ENCODE assay signal across 23 cellular contexts in genomic region chr6:71908162-71908765, GRCh38. TPM values are rescaled to one million over a fixed set of nuclear protein-coding genes. Genes with fewer than 3 reads are reported as not detected.
A peak's percentile ranks its signal among the peaks of the same experiment; 100 is the strongest.
DNase-seq lines count a peak whose midpoint lies in the region; ATAC-seq, FAIRE-seq and TF ChIP-seq lines count a peak whose summit lies in the region.
"Had no signal": no experiment of that assay in that cellular context is flagged by ENCODE, and none has a peak within 500 bp of the region (broad histone marks: within the 10 kb centered on the region; RNA-seq: fewer than 3 reads in every experiment).

No MANE protein-coding gene starts in this region.

- H3K4me1 ChIP-seq in GM12878 (ENCODE audit: control insufficient read depth, insufficient read depth, low read length) = no peaks in the 10 kb centered on the region
- H3K4me1 ChIP-seq in suprapubic skin = no peaks in the 10 kb centered on the region
- H3K4me1 ChIP-seq: BLaER1, gastroesophageal sphincter had no signal

- no peaks in the 10 kb centered on the region for H3K4me1 Mint-ChIP-seq in activated T-cell treated with anti-CD3 and anti-CD28 coated beads, Interleukin-2, amount 50 U/mL, for 24 hours (ENCODE audit: low read depth)
- H3K4me1 Mint-ChIP-seq: central memory CD8-positive, alpha-beta T cell; memory B cell; neural crest cell had no signal

- BruUV-seq in GM12878 (replicated peaks; lab: Mats Ljungman, UMichigan) = no TSS peak

- H3K36me3 Mint-ChIP-seq in activated T-cell treated with anti-CD3 and anti-CD28 coated beads, Interleukin-2, amount 50 U/mL, for 24 hours (ENCODE audit: low read depth) = no peaks in the 10 kb centered on the region
- H3K36me3 Mint-ChIP-seq: memory B cell had no signal

- SMC1A ChIA-PET in GM12878 (lab: Charles Lee; ENCODE audit: uncharacterized antibody, unreplicated experiment) = no interaction called here

- RAD21 ChIA-PET in GM12878 (lab: Charles Lee; ENCODE audit: unreplicated experiment) = no interaction called here

- H3K4me3 ChIP-seq in GM12878 (no peak overlapping the region), suprapubic skin (no peak overlapping the region)
- H3K4me3 ChIP-seq: BLaER1, gastroesophageal sphincter had no signal

- H3K27ac ChIP-seq in GM12878 (ENCODE audit: control insufficient read depth, insufficient read depth) = no peak overlapping the region
- no peak overlapping the region for H3K27ac ChIP-seq in suprapubic skin
- H3K27ac ChIP-seq: BLaER1, gastroesophageal sphincter had no signal

- no peak overlapping the region for H3K27ac Mint-ChIP-seq in activated T-cell treated with anti-CD3 and anti-CD28 coated beads, Interleukin-2, amount 50 U/mL, for 24 hours
- H3K27ac Mint-ChIP-seq: memory B cell; T-helper 2 cell treated with Interferon-gamma antibody and Interleukin-4, amounts not matched to agents 5 μg/mL and 100 μg/mL, for 36 hours had no signal

- intact Hi-C loops in GM12878 (cut with micrococcal nuclease; ENCODE audit: unreplicated experiment) = loop anchor here (5.0 kb wide), 1 partner anchor 74 kb away; no protein-coding TSS in a partner anchor

- no peaks in the 10 kb centered on the region for H3K9me3 Mint-ChIP-seq in activated T-cell treated with anti-CD3 and anti-CD28 coated beads, Interleukin-2, amount 50 U/mL, for 24 hours
- H3K9me3 Mint-ChIP-seq: activated T-cell treated with anti-CD3 and anti-CD28 coated beads, Interleukin-2, amount 50 U/mL, for 4 hours; memory B cell; neural crest cell; T-helper 2 cell treated with Interferon-gamma antibody and Interleukin-4, amounts not matched to agents 5 μg/mL and 100 μg/mL, for 36 hours had no signal

- no peak overlapping the region for H3K4me2 ChIP-seq in GM12878 (ENCODE audit: control insufficient read depth, insufficient read depth)
- H3K4me2 ChIP-seq: BLaER1 had no signal

- peak; percentile 75 for ATAC-seq in GM18858 (IDR thresholded peaks at IDR 0.05; ENCODE audit: unreplicated experiment)
- ATAC-seq in GM21515 (IDR thresholded peaks at IDR 0.05; ENCODE audit: unreplicated experiment) = peak; percentile 48
- ATAC-seq in HG03039 (IDR thresholded peaks at IDR 0.05; ENCODE audit: unreplicated experiment) = peak; percentile 91
- peak; percentile 92 for ATAC-seq in GM12878
- ATAC-seq: activated T-cell treated with anti-CD3 and anti-CD28 coated beads, Interleukin-2, amount 50 U/mL, for 4 hours; gastroesophageal sphincter; Right ventricle myocardium inferior; sciatic nerve had no signal

- H4K20me1 ChIP-seq in GM12878 (ENCODE audit: control insufficient read depth, insufficient read depth) = no peaks in the 10 kb centered on the region
- H4K20me1 ChIP-seq: BLaER1 had no signal

- H3K27me3 ChIP-seq in GM12878 (replicated peaks in 1 of 2; ENCODE audit: control insufficient read depth in 2 of 2, insufficient read depth in 2 of 2, low read length in 1 of 2) (no peaks in the 10 kb centered on the region), suprapubic skin (no peaks in the 10 kb centered on the region)
- H3K27me3 ChIP-seq: BLaER1, gastroesophageal sphincter had no signal

- CTCF ChIA-PET in GM12878 (lab: Yijun Ruan, JAX) = no interaction called here

- H2AFZ ChIP-seq in GM12878 (ENCODE audit: control insufficient read depth, low read depth, low read length) = no peak overlapping the region

- peak; percentile 16 for DNase-seq in GM12878 (ENCODE audit: low read depth, low spot score)
- no peak for DNase-seq in activated T-cell treated with anti-CD3 and anti-CD28 coated beads, Interleukin-2, amount 50 U/mL, for 24 hours
- no peak for DNase-seq in occipital lobe (lab: John Stamatoyannopoulos, UW)
- DNase-seq in UCSD-AML1 (lab: John Stamatoyannopoulos, UW; ENCODE audit: unreplicated experiment) = no peak
- no peak for DNase-seq in suprapubic skin (ENCODE audit: low spot score in 2 of 2)
- DNase-seq: activated CD4-positive, alpha-beta T cell treated with anti-CD3 and anti-CD28 coated beads for 48 hours; activated T-cell treated with anti-CD3 and anti-CD28 coated beads, Interleukin-2, amount 50 U/mL, for 4 hours; NCI-H2107; NK-92 treated with Interleukin-12 subunit alpha and Interleukin-12 subunit beta, amount 100 ng/mL, for 24 hours; stimulated activated CD4-positive, alpha-beta T cell treated with anti-CD3 and anti-CD28 coated beads, Interleukin-4, amount 100 ng/mL, for 1 hour; trophoblast cell had no signal

- 0% methylated on average over 4 of the region's 4 CpGs for WGBS in GM12878 (ENCODE audit: insufficient coverage, insufficient replicate concordance, low lambda C conversion rate, missing lambda C conversion rate)
- WGBS in suprapubic skin = 83% methylated on average over 4 of the region's 4 CpGs

- TF ChIP-seq CTCF in GM12878 (IDR thresholded peaks at IDR 0.05 in 2 of 3, conservative IDR thresholded peaks at IDR 0.05 in 1 of 3; ENCODE audit: control insufficient read depth in 2 of 3, extremely low read depth in 1 of 3, insufficient read depth in 1 of 3, low read depth in 3 of 3, low read length in 3 of 3) (no peak), suprapubic skin (IDR thresholded peaks at IDR 0.05) (no peak)

- no peak overlapping the region for H3K9ac ChIP-seq in GM12878 (ENCODE audit: control insufficient read depth, insufficient read depth, low read length)
- H3K9ac ChIP-seq: BLaER1 had no signal

- TF ChIP-seq POLR2A in GM12878 (IDR thresholded peaks at IDR 0.05; ENCODE audit: low read depth, low read length) (no peak), suprapubic skin (IDR thresholded peaks at IDR 0.05) (no peak)

- POLR2A ChIA-PET in GM12878 (lab: Charles Lee) = no interaction called here

- in situ Hi-C loops in GM12878 (cut with MboI) = no loop called here

- no peak for TF ChIP-seq EP300 in GM12878 (IDR thresholded peaks at IDR 0.05; ENCODE audit: borderline replicate concordance in 1 of 2, control insufficient read depth in 1 of 2, low read depth in 2 of 2, low read length in 2 of 2)
- TF ChIP-seq EP300 in suprapubic skin (IDR thresholded peaks at IDR 0.05) = no peak

- H3K36me3 ChIP-seq in GM12878 (ENCODE audit: control insufficient read depth in 2 of 2, insufficient read depth in 2 of 2, low read length in 1 of 2) (no peaks in the 10 kb centered on the region), suprapubic skin (no peaks in the 10 kb centered on the region)
- H3K36me3 ChIP-seq: BLaER1, gastroesophageal sphincter had no signal

- H3K27me3 Mint-ChIP-seq in activated T-cell treated with anti-CD3 and anti-CD28 coated beads, Interleukin-2, amount 50 U/mL, for 24 hours = no peaks in the 10 kb centered on the region
- H3K27me3 Mint-ChIP-seq: central memory CD8-positive, alpha-beta T cell; memory B cell had no signal

- H3K79me2 ChIP-seq in GM12878 (ENCODE audit: control insufficient read depth, insufficient read depth, low read length) = no peaks in the 10 kb centered on the region

- H3K4me3 Mint-ChIP-seq in activated T-cell treated with anti-CD3 and anti-CD28 coated beads, Interleukin-2, amount 50 U/mL, for 24 hours = no peak overlapping the region
- H3K4me3 Mint-ChIP-seq: activated T-cell treated with anti-CD3 and anti-CD28 coated beads, Interleukin-2, amount 50 U/mL, for 4 hours; central memory CD8-positive, alpha-beta T cell; memory B cell; neural crest cell; T-helper 2 cell treated with Interferon-gamma antibody and Interleukin-4, amounts not matched to agents 5 μg/mL and 100 μg/mL, for 36 hours had no signal

- no peak for FAIRE-seq in GM12878 (lab: Jason Lieb, UNC)
- FAIRE-seq: endothelial cell of umbilical vein had no signal

- H3K9me3 ChIP-seq in GM12878 (replicated peaks; ENCODE audit: control insufficient read depth, insufficient read depth, low read length) (no peaks in the 10 kb centered on the region), suprapubic skin (no peaks in the 10 kb centered on the region)
- H3K9me3 ChIP-seq: BLaER1, gastroesophageal sphincter had no signal

- TF ChIP-seq RAD21 in GM12878 (IDR thresholded peaks at IDR 0.05; ENCODE audit: insufficient read depth, low read depth, low read length) = no peak

TF ChIP-seq in GM12878, 131 proteins besides CTCF, POLR2A, EP300 and RAD21 (continues in another document):
- TF ChIP-seq ATF2 (IDR thresholded peaks at IDR 0.05; ENCODE audit: low read length) = 0 out of 2 replicates have a peak, but pooled peaks have one; percentile 29

RNA-seq across cellular contexts. Expression of gene RIMS1, which starts 21.9 kb away (rescaled TPM):
- not detected in 2 replicates for total RNA-seq in GM12878 (2013; cell fraction: nucleolus; rRNA removed)
- total RNA-seq in GM12878 (2014; rRNA removed) = 0.54 and 0.73 TPM in 2 replicates
- 0.74 and 0.76 TPM in 2 replicates for total RNA-seq in GM12878 (2014; rRNA removed; fragmentation: Illumina TruSeq; extraction: Trizol)
- 0.58 and 0.59 TPM in 2 replicates for total RNA-seq in GM12878 (2021)
- polyA plus RNA-seq in GM12878 (2011; ENCODE audit: low read depth) = not detected
- polyA plus RNA-seq in GM12878 (2011; rRNA removed) = 0.60 and 0.68 TPM in 2 replicates
- polyA plus RNA-seq in GM12878 (2011; cell fraction: cytosol; rRNA removed) = 0.35 and 0.37 TPM in 2 replicates
- 1.1 and 1.2 TPM in 2 replicates for polyA plus RNA-seq in GM12878 (2011; cell fraction: nucleus; rRNA removed)
- 0.04 TPM in 1 of 2 replicates, not detected in the other for polyA plus RNA-seq in GM12878 (2012)
- polyA plus RNA-seq in GM12878 (2014; fragmentation: Illumina TruSeq; extraction: Trizol) = 0.19 and 0.43 TPM in 2 replicates
- under 1 TPM; 0.05 to 0.11 TPM for polyA plus RNA-seq in GM12878 (2014; fragmentation: Nextera tagmentation; extraction: Ambion mirVana)
- polyA plus RNA-seq in GM12878 (2014; rRNA removed) = 0.10 and 0.13 TPM in 2 replicates
- under 1 TPM; 0.05 to 0.28 TPM for polyA plus RNA-seq in GM12878 (2016; fragmentation: Nextera tagmentation; extraction: Ambion mirVana)
- polyA minus RNA-seq in GM12878 (2011; rRNA and poly(A)+ RNA removed) = 10.6 and 17.3 TPM in 2 replicates
- polyA minus RNA-seq in GM12878 (2011; cell fraction: cytosol; rRNA and poly(A)+ RNA removed) = 4.5 and 4.6 TPM in 2 replicates
- polyA minus RNA-seq in GM12878 (2011; cell fraction: nucleus; rRNA and poly(A)+ RNA removed) = 4.6 and 7.7 TPM in 2 replicates
- total RNA-seq in occipital lobe = 456 TPM
- 1 to 10 TPM; 2.9 to 9.7 (median 4.5) TPM for total RNA-seq in suprapubic skin
- total RNA-seq: activated T-cell treated with anti-CD3 and anti-CD28 coated beads, Interleukin-2, amount 50 U/mL, for 4 hours; endothelial cell of umbilical vein had no signal

Comparison
In these comparisons a context has a peak if more than half of its experiments do, and no peak if none do; other contexts are left out.
1. RNA of gene RIMS1, which starts 21.9 kb away (total RNA-seq): 456 TPM in occipital lobe (single experiment); 2.9 to 9.7 TPM in suprapubic skin and 0.54 to 0.76 TPM in GM12878; every median in the first group is over 10 times any median in the second.
2. Peak in every context shown above with its lines, with median percentiles within 50 percentile points of each other: ATAC-seq.